ENCODE assay signal across 6 cellular contexts in genomic region chr19:58304748-58305064, GRCh38. TPM values are rescaled to one million over a fixed set of nuclear protein-coding genes. Genes with fewer than 3 reads are reported as not detected.
DNase-seq lines count a peak whose midpoint lies in the region; ATAC-seq lines count a peak whose summit lies in the region.

No MANE protein-coding gene starts in this region.

- H2BK5ac ChIP-seq in mesenchymal stem cell (ENCODE audit: low read depth, low read length, poor library complexity, severe bottlenecking): no peak overlapping the region

- H3K4me3 ChIP-seq in mesenchymal stem cell (ENCODE audit: insufficient read depth in 1 of 2, low read depth in 1 of 2, low read length in 2 of 2): peak overlapping the region in 1 of 2 experiments; percentile 99

- H2BK120ac ChIP-seq in mesenchymal stem cell (ENCODE audit: low read depth, low read length): no peak overlapping the region

- peaks cover 9% of the 10 kb centered on the region for H3K9me3 Mint-ChIP-seq in activated CD8-positive, alpha-beta T cell treated with anti-CD3 and anti-CD28 coated beads, Interleukin-2, amount 10 ng/mL, durations not matched to agents 7 days and 5 days (ENCODE audit: insufficient read depth)

- H3K18ac ChIP-seq in mesenchymal stem cell (ENCODE audit: low read depth in 1 of 2, low read length in 2 of 2): no peak overlapping the region

- no peak overlapping the region for H4K91ac ChIP-seq in mesenchymal stem cell (ENCODE audit: low read length)

- H3K27me3 Mint-ChIP-seq in activated CD8-positive, alpha-beta T cell treated with anti-CD3 and anti-CD28 coated beads, Interleukin-2, amount 10 ng/mL, durations not matched to agents 7 days and 5 days (ENCODE audit: low read depth): no peaks in the 10 kb centered on the region

- peaks cover 43% of the 10 kb centered on the region for H3K79me1 ChIP-seq in mesenchymal stem cell (replicated peaks; ENCODE audit: low read length, poor library complexity, severe bottlenecking)

- WGBS in mesenchymal stem cell: 17% methylated on average over 6 of the region's 7 CpGs

- H2BK12ac ChIP-seq in mesenchymal stem cell (ENCODE audit: low read length in 2 of 2): no peak overlapping the region

- H2AFZ ChIP-seq in mesenchymal stem cell (ENCODE audit: low read depth, low read length): no peak overlapping the region

- no peak for DNase-seq in activated CD8-positive, alpha-beta T cell treated with anti-CD3 and anti-CD28 coated beads, Interleukin-2, amount 10 ng/mL, durations not matched to agents 7 days and 5 days
- DNase-seq in mesenchymal stem cell (no peak), SIG-M5 treated with dmso at 0.1 percent for 504 hours (lab: John Stamatoyannopoulos, UW; ENCODE audit: unreplicated experiment) (no peak), activated gamma-delta T cell (lab: John Stamatoyannopoulos, UW) (no peak)

- POLR2A ChIA-PET in activated CD8-positive, alpha-beta T cell treated with anti-CD3 and anti-CD28 coated beads, Interleukin-2, amount 10 ng/mL, durations not matched to agents 7 days and 5 days (lab: Charles Lee): interaction anchor here (0.6 to 1.8 kb wide), 7 partner anchors 12 to 58 kb away, joined by 3 to 7 read pairs (median 4); partner anchors contain the start of genes ZNF497 and ZSCAN22

- peaks cover 81% of the 10 kb centered on the region for H3K36me3 Mint-ChIP-seq in activated CD8-positive, alpha-beta T cell treated with anti-CD3 and anti-CD28 coated beads, Interleukin-2, amount 10 ng/mL, durations not matched to agents 7 days and 5 days (ENCODE audit: low read depth)

- no peak overlapping the region for H3K23ac ChIP-seq in mesenchymal stem cell (ENCODE audit: low read length in 2 of 2)

- peaks cover 23% of the 10 kb centered on the region for H3K9me3 ChIP-seq in mesenchymal stem cell (ENCODE audit: control insufficient read depth, low read length)

- peak; percentile 16 for ATAC-seq in GM18870 (IDR thresholded peaks at IDR 0.05; ENCODE audit: unreplicated experiment)
- ATAC-seq in activated CD8-positive, alpha-beta T cell treated with anti-CD3 and anti-CD28 coated beads, Interleukin-2, amount 10 ng/mL, durations not matched to agents 7 days and 5 days: no peak
- no peak for ATAC-seq in GM18907 (IDR thresholded peaks at IDR 0.05; ENCODE audit: unreplicated experiment)

- peaks cover 37% of the 10 kb centered on the region for H3K4me1 Mint-ChIP-seq in activated CD8-positive, alpha-beta T cell treated with anti-CD3 and anti-CD28 coated beads, Interleukin-2, amount 10 ng/mL, durations not matched to agents 7 days and 5 days (ENCODE audit: low read depth)

- peak overlapping the region; percentile 89 for H3K4me3 Mint-ChIP-seq in activated CD8-positive, alpha-beta T cell treated with anti-CD3 and anti-CD28 coated beads, Interleukin-2, amount 10 ng/mL, durations not matched to agents 7 days and 5 days

- peaks cover 30 to 63% of the 10 kb centered on the region in 2 experiments for H3K36me3 ChIP-seq in mesenchymal stem cell (ENCODE audit: control insufficient read depth in 1 of 2, insufficient read depth in 2 of 2, low read depth in 1 of 2, low read length in 2 of 2)

- H2BK15ac ChIP-seq in mesenchymal stem cell (ENCODE audit: low read depth, poor library complexity, severe bottlenecking): no peak overlapping the region

- no peak overlapping the region for H2AK5ac ChIP-seq in mesenchymal stem cell (ENCODE audit: low read length, severe bottlenecking)

- no peak overlapping the region for H4K8ac ChIP-seq in mesenchymal stem cell (ENCODE audit: low read length)

- H3K9ac ChIP-seq in mesenchymal stem cell (ENCODE audit: low read length): peak overlapping the region; percentile 98

- peak overlapping the region; percentile 63 for H3K4me2 ChIP-seq in mesenchymal stem cell (ENCODE audit: low read length, poor library complexity, severe bottlenecking)

- H3K27ac ChIP-seq in mesenchymal stem cell (ENCODE audit: low read length, poor library complexity, severe bottlenecking): peak overlapping the region; percentile 30

- peak overlapping the region; percentile 98 for H3K27ac Mint-ChIP-seq in activated CD8-positive, alpha-beta T cell treated with anti-CD3 and anti-CD28 coated beads, Interleukin-2, amount 10 ng/mL, durations not matched to agents 7 days and 5 days

- no peaks in the 10 kb centered on the region for H3K27me3 ChIP-seq in mesenchymal stem cell (ENCODE audit: control insufficient read depth in 1 of 2, insufficient read depth in 1 of 2, low read length in 2 of 2)

- no peak overlapping the region for H3K14ac ChIP-seq in mesenchymal stem cell (ENCODE audit: low read length in 2 of 2)

- peaks cover 3% of the 10 kb centered on the region for H3K4me1 ChIP-seq in mesenchymal stem cell (ENCODE audit: control insufficient read depth, insufficient read depth, low read depth, low read length)

- no peak overlapping the region for H3K4ac ChIP-seq in mesenchymal stem cell (ENCODE audit: low read depth in 1 of 2, low read length in 2 of 2)

- CTCF ChIA-PET in activated CD8-positive, alpha-beta T cell treated with anti-CD3 and anti-CD28 coated beads, Interleukin-2, amount 10 ng/mL, durations not matched to agents 7 days and 5 days (lab: Charles Lee): interaction anchor here (0.6 kb wide), 1 partner anchor 216 kb away, joined by 3 read pairs; no protein-coding TSS in a partner anchor

RNA-seq across cellular contexts. Expression of gene ERVK3-1, which starts 0.5 kb away (rescaled TPM):
- total RNA-seq in activated CD8-positive, alpha-beta T cell treated with anti-CD3 and anti-CD28 coated beads, Interleukin-2, amount 10 ng/mL, durations not matched to agents 7 days and 5 days: 10 to 100 TPM; 60.7 to 61.9 TPM
- polyA plus RNA-seq in mesenchymal stem cell (2013, experiment 1 of 2): 37.7 TPM
- 34.7 TPM for polyA plus RNA-seq in mesenchymal stem cell (2013, experiment 2 of 2)

RNA-seq across cellular contexts. Expression of gene ZSCAN22, which starts 22.1 kb away (rescaled TPM):
- total RNA-seq in activated CD8-positive, alpha-beta T cell treated with anti-CD3 and anti-CD28 coated beads, Interleukin-2, amount 10 ng/mL, durations not matched to agents 7 days and 5 days: 1 to 10 TPM; 4.8 to 5.2 TPM
- 1.4 TPM for polyA plus RNA-seq in mesenchymal stem cell (2013, experiment 1 of 2)
- polyA plus RNA-seq in mesenchymal stem cell (2013, experiment 2 of 2): 1.4 TPM

RNA-seq across cellular contexts. Expression of gene ZNF8, which starts 26.0 kb away (rescaled TPM):
- total RNA-seq in activated CD8-positive, alpha-beta T cell treated with anti-CD3 and anti-CD28 coated beads, Interleukin-2, amount 10 ng/mL, durations not matched to agents 7 days and 5 days: 1 to 10 TPM; 4.7 TPM
- polyA plus RNA-seq in mesenchymal stem cell (2013, experiment 1 of 2): 2.2 TPM
- polyA plus RNA-seq in mesenchymal stem cell (2013, experiment 2 of 2): 1.9 TPM

RNA-seq across cellular contexts. Expression of gene A1BG, which starts 48.6 kb away (rescaled TPM):
- total RNA-seq in activated CD8-positive, alpha-beta T cell treated with anti-CD3 and anti-CD28 coated beads, Interleukin-2, amount 10 ng/mL, durations not matched to agents 7 days and 5 days: 10 to 100 TPM; 14.9 to 17.5 TPM
- polyA plus RNA-seq in mesenchymal stem cell (2013, experiment 1 of 2): 85.1 TPM
- 84.2 TPM for polyA plus RNA-seq in mesenchymal stem cell (2013, experiment 2 of 2)

RNA-seq across cellular contexts. Expression of gene ZNF497, which starts 57.8 kb away (rescaled TPM):
- 1 to 10 TPM; 1.5 to 1.7 TPM for total RNA-seq in activated CD8-positive, alpha-beta T cell treated with anti-CD3 and anti-CD28 coated beads, Interleukin-2, amount 10 ng/mL, durations not matched to agents 7 days and 5 days
- polyA plus RNA-seq in mesenchymal stem cell (2013, experiment 1 of 2): 0.17 TPM
- 0.18 TPM for polyA plus RNA-seq in mesenchymal stem cell (2013, experiment 2 of 2)
